Comparison of ENCODE assay signal across 28 cellular contexts in the genomic region with DNA sequence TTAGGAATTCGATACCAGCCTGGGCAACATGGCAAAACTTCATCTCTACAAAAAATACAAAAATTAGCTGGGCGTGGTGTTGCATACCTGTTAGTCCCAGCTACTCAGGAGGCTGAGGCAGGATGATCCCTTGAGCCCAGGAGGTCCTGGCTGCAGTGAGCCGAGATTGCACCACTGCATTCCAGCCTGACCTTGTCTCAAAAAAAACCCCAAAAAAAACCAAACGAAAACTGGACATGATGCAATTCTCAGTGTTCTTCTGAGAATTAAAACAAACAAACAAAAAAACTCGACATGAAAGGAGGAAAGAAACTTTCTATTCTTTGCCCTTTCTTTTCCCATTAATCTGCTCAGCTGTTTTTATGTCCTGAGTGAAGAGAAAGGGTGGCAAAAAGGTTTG. TPM values are rescaled to one million over a fixed set of nuclear protein-coding genes. Genes with fewer than 3 reads are reported as not detected.
"Had no signal": no experiment of that assay in that cellular context is flagged by ENCODE, and none has a peak within 500 bp of the region (broad histone marks: within the 10 kb centered on the region; RNA-seq: fewer than 3 reads in every experiment).

No MANE protein-coding gene starts in this region.

- H3K27me3 Mint-ChIP-seq: activated CD4-positive, alpha-beta memory T cell treated with anti-CD3 and anti-CD28 coated beads for 36 hours; activated naive CD8-positive, alpha-beta T cell; brain; effector memory CD8-positive, alpha-beta T cell; memory B cell; naive thymus-derived CD8-positive, alpha-beta T cell; stimulated activated memory B cell treated with anti-CD40 and anti-IgM and Interleukin-4, amounts not matched to agents 10 μg/mL and 1 μg/mL and 100 μg/mL, for 72 hours; stimulated activated naive CD8-positive, alpha-beta T cell treated with anti-CD3 and anti-CD28 coated beads, Interleukin-15, amount 100 ng/mL, for 72 hours had no signal

- H3K27ac Mint-ChIP-seq: activated naive CD8-positive, alpha-beta T cell; activated T-helper 2 cell treated with anti-CD3 and anti-CD28 coated beads, Interferon-gamma antibody, Interleukin-2, Interleukin-4, amounts not matched to agents 10 μg/mL and 5 μg/mL and 100 μg/mL, durations not matched to agents 14 hours and 24 hours and 36 hours; brain; memory B cell; naive thymus-derived CD8-positive, alpha-beta T cell; stimulated activated memory B cell treated with anti-CD40 and anti-IgM and Interleukin-4, amounts not matched to agents 10 μg/mL and 1 μg/mL and 100 μg/mL, for 72 hours had no signal

- ATAC-seq: activated T-cell treated with anti-CD3 and anti-CD28 coated beads, Interleukin-2, amount 50 U/mL, for 4 hours; effector memory CD8-positive, alpha-beta T cell; left cardiac atrium; naive thymus-derived CD8-positive, alpha-beta T cell; pancreas; stimulated activated memory B cell treated with anti-CD40 and anti-IgM and Interleukin-4, amounts not matched to agents 10 μg/mL and 1 μg/mL and 100 μg/mL, for 72 hours; stimulated activated naive CD8-positive, alpha-beta T cell treated with anti-CD3 and anti-CD28 coated beads, Interleukin-15, amount 100 ng/mL, for 72 hours; upper lobe of right lung had no signal

- H3K9me3 Mint-ChIP-seq: activated CD4-positive, alpha-beta memory T cell treated with anti-CD3 and anti-CD28 coated beads for 36 hours; activated T-cell treated with anti-CD3 and anti-CD28 coated beads, Interleukin-2, amount 50 U/mL, for 4 hours; activated T-helper 2 cell treated with anti-CD3 and anti-CD28 coated beads, Interferon-gamma antibody, Interleukin-2, Interleukin-4, amounts not matched to agents 10 μg/mL and 5 μg/mL and 100 μg/mL, durations not matched to agents 14 hours and 24 hours and 36 hours; brain; effector memory CD8-positive, alpha-beta T cell; memory B cell; naive thymus-derived CD8-positive, alpha-beta T cell; neural crest cell; stimulated activated memory B cell treated with anti-CD40 and anti-IgM and Interleukin-4, amounts not matched to agents 10 μg/mL and 1 μg/mL and 100 μg/mL, for 72 hours; stimulated activated naive CD8-positive, alpha-beta T cell treated with anti-CD3 and anti-CD28 coated beads, Interleukin-15, amount 100 ng/mL, for 72 hours had no signal

- DNase-seq: activated CD4-positive, alpha-beta memory T cell treated with anti-CD3 and anti-CD28 coated beads for 36 hours; activated CD4-positive, alpha-beta T cell treated with anti-CD3 and anti-CD28 coated beads for 48 hours; activated CD8-positive, alpha-beta memory T cell treated with anti-CD3 and anti-CD28 coated beads, Interleukin-2, amount 50 U/mL, for 48 hours; activated T-cell treated with anti-CD3 and anti-CD28 coated beads, Interleukin-2, amount 50 U/mL, for 4 hours; cerebellar nuclear complex; effector memory CD8-positive, alpha-beta T cell; erythroblast; left cardiac atrium; naive thymus-derived CD8-positive, alpha-beta T cell; nucleus accumbens; pancreas; retina; sigmoid colon; small intestine; stimulated activated CD4-positive, alpha-beta T cell treated with anti-CD3 and anti-CD28 coated beads, Interleukin-4, amount 100 ng/mL, for 24 hours; stimulated activated naive CD8-positive, alpha-beta T cell treated with anti-CD3 and anti-CD28 coated beads, Interleukin-15, amount 100 ng/mL, for 72 hours; T-helper 9 cell; thyroid gland; upper lobe of right lung had no signal

- H3K4me3 Mint-ChIP-seq: activated CD4-positive, alpha-beta memory T cell treated with anti-CD3 and anti-CD28 coated beads for 36 hours; activated naive CD8-positive, alpha-beta T cell; activated T-cell treated with anti-CD3 and anti-CD28 coated beads, Interleukin-2, amount 50 U/mL, for 4 hours; brain; effector memory CD8-positive, alpha-beta T cell; memory B cell; naive thymus-derived CD8-positive, alpha-beta T cell; neural crest cell; stimulated activated memory B cell treated with anti-CD40 and anti-IgM and Interleukin-4, amounts not matched to agents 10 μg/mL and 1 μg/mL and 100 μg/mL, for 72 hours; stimulated activated naive CD8-positive, alpha-beta T cell treated with anti-CD3 and anti-CD28 coated beads, Interleukin-15, amount 100 ng/mL, for 72 hours had no signal

RNA-seq across cellular contexts. Expression of gene VSTM5, which starts 58.9 kb away (rescaled TPM):
- total RNA-seq: activated CD4-positive, alpha-beta memory T cell treated with anti-CD3 and anti-CD28 coated beads for 36 hours; activated T-cell treated with anti-CD3 and anti-CD28 coated beads, Interleukin-2, amount 50 U/mL, for 4 hours; activated T-helper 2 cell treated with anti-CD3 and anti-CD28 coated beads, Interferon-gamma antibody, Interleukin-2, Interleukin-4, amounts not matched to agents 10 μg/mL and 5 μg/mL and 100 μg/mL, durations not matched to agents 14 hours and 24 hours and 36 hours; ascending aorta; liver; naive thymus-derived CD8-positive, alpha-beta T cell; neural crest cell; T-helper 1 cell treated with Interleukin-12 subunit alpha and Interleukin-12 subunit beta and Interleukin-4 antibody, amounts not matched to agents 30 ng/mL and 1 ng/mL, for 36 hours; upper lobe of right lung had no signal
